In the genomic region with DNA sequence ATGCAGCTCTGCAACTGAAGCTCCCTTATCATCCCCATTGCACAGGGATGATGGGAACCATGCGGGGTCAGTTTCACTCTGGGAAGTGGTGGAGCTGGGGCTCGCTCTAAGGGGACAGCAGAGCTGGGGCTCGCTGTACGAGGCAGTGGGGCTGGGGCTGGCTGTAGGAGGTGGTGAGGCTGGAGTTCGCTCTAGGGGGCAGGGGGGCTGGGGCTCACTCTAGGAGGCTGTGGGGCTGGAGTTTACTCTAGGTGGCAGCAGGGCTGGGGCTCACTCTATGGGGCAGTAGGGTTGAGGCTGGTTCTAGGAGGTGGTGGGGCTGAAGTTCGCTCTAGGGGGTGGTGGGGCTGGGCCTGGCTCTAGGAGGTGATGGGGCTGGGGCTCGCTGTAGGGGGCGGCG, we compare ENCODE assay signal across 20 cellular contexts.
DNase-seq lines count a peak whose midpoint lies in the region; ATAC-seq and TF ChIP-seq lines count a peak whose summit lies in the region.
"Had no signal": no experiment of that assay in that cellular context is flagged by ENCODE, and none has a peak within 500 bp of the region (broad histone marks: within the 10 kb centered on the region; RNA-seq: fewer than 3 reads in every experiment).

No MANE protein-coding gene starts in this region.

- no peaks in the 10 kb centered on the region for H3K4me1 Mint-ChIP-seq in natural killer cell
- H3K4me1 Mint-ChIP-seq: B cell had no signal

- H3K27ac ChIP-seq in HEK293 (ENCODE audit: extremely low read depth, low read depth, low read length) (no peak overlapping the region), upper lobe of left lung (no peak overlapping the region)
- H3K27ac ChIP-seq: 22Rv1; A549; BLaER1 treated with 17β-estradiol and CSF1 and Interleukin-3, amounts not matched to agents 10 nM and 100 nM; C4-2B had no signal

- ATAC-seq in upper lobe of left lung (ENCODE audit: low FRiP score in 2 of 2) (peak; percentile 5 to 7), natural killer cell (no peak), HG03196 (IDR thresholded peaks at IDR 0.05; ENCODE audit: unreplicated experiment) (no peak)
- ATAC-seq: A549; CD8-positive, alpha-beta T cell had no signal

- H3K36me3 ChIP-seq in HEK293 (ENCODE audit: control insufficient read depth in 2 of 2, insufficient read depth in 1 of 2, low read length in 2 of 2) (no peaks in the 10 kb centered on the region), upper lobe of left lung (no peaks in the 10 kb centered on the region)
- H3K36me3 ChIP-seq: BLaER1 treated with 17β-estradiol and CSF1 and Interleukin-3, amounts not matched to agents 10 nM and 100 nM had no signal

- CTCF ChIA-PET in HEK293 (lab: Yijun Ruan, JAX) = no interaction called here

- H3K9me3 ChIP-seq in HEK293 (ENCODE audit: control insufficient read depth, insufficient read depth, low read depth, low read length) (peaks cover 5% of the 10 kb centered on the region; the same call in 1 of the 2 replicates), upper lobe of left lung (no peaks in the 10 kb centered on the region)
- H3K9me3 ChIP-seq: Caco-2 had no signal

- no peak overlapping the region for H3K4me3 ChIP-seq in HEK293 (ENCODE audit: low read depth, low read length)
- H3K4me3 ChIP-seq in upper lobe of left lung = no peak overlapping the region
- H3K4me3 ChIP-seq: A549; BLaER1 treated with 17β-estradiol and CSF1 and Interleukin-3, amounts not matched to agents 10 nM and 100 nM had no signal

- POLR2A ChIA-PET in HEK293 (lab: Yijun Ruan, JAX) = no interaction called here

- H3K4me1 ChIP-seq in HEK293 (ENCODE audit: control insufficient read depth, insufficient read depth, low read length) (peaks cover 3% of the 10 kb centered on the region; the same call in 1 of the 2 replicates), upper lobe of left lung (no peaks in the 10 kb centered on the region)
- H3K4me1 ChIP-seq: A549; BLaER1 treated with 17β-estradiol and CSF1 and Interleukin-3, amounts not matched to agents 10 nM and 100 nM; Caco-2 had no signal

- no peaks in the 10 kb centered on the region for H3K27me3 ChIP-seq in upper lobe of left lung
- H3K27me3 ChIP-seq: BLaER1 treated with 17β-estradiol and CSF1 and Interleukin-3, amounts not matched to agents 10 nM and 100 nM had no signal

- no peak overlapping the region for H3K4me3 Mint-ChIP-seq in natural killer cell
- H3K4me3 Mint-ChIP-seq: B cell; CD4-positive, alpha-beta T cell; CD8-positive, alpha-beta T cell had no signal

- no peak overlapping the region for H3K27ac Mint-ChIP-seq in natural killer cell
- H3K27ac Mint-ChIP-seq: B cell; CD4-positive, alpha-beta T cell; CD8-positive, alpha-beta T cell had no signal

- peak; percentile 27 for DNase-seq in activated effector memory CD4-positive, alpha-beta T cell treated with anti-CD3 and anti-CD28 coated beads, Interleukin-2, amount 50 U/mL, for 16 hours
- no peak for DNase-seq in activated effector memory CD4-positive, alpha-beta T cell treated with Interleukin-2 at 50 U/mL for 16 hours
- DNase-seq in islet precursor cell (peak; percentile 35), upper lobe of left lung (no peak), NCI-H226 (no peak), natural killer cell (no peak)
- DNase-seq: AML-193; Caco-2; Calu3; CD4-positive, alpha-beta T cell; CD8-positive, alpha-beta T cell; DMS79 treated with DMSO at 0.1 percent for 48 hours; GF-D8 had no signal

- peaks cover 0 to 2% of the 10 kb centered on the region in 2 donors for H3K27me3 Mint-ChIP-seq in natural killer cell (ENCODE audit: low read depth in 2 of 2)
- H3K27me3 Mint-ChIP-seq: B cell; CD4-positive, alpha-beta T cell had no signal

- no peaks in the 10 kb centered on the region for H3K36me3 Mint-ChIP-seq in natural killer cell
- H3K36me3 Mint-ChIP-seq: CD8-positive, alpha-beta T cell had no signal

- no peaks in the 10 kb centered on the region for H3K9me3 Mint-ChIP-seq in natural killer cell
- H3K9me3 Mint-ChIP-seq: CD4-positive, alpha-beta T cell; CD8-positive, alpha-beta T cell had no signal

- no peak for TF ChIP-seq POLR2A in upper lobe of left lung (IDR thresholded peaks at IDR 0.05)

- TF ChIP-seq EP300 in upper lobe of left lung (IDR thresholded peaks at IDR 0.05) = no peak

- TF ChIP-seq CTCF in HEK293 (tag by site-specific recombination; IDR thresholded peaks at IDR 0.05) (no peak), upper lobe of left lung (IDR thresholded peaks at IDR 0.05) (no peak), natural killer cell (IDR thresholded peaks at IDR 0.05) (no peak)

- intact Hi-C loops in natural killer cell (cut with micrococcal nuclease) = no loop called here

- WGBS in upper lobe of left lung, 2 donors = 81 to 84% methylated on average over 6 to 9 of the region's 9 CpGs

TF ChIP-seq in HEK293, 187 proteins besides CTCF, POLR2A, EP300 and RAD21:
- TF ChIP-seq ZNF623 (tag by site-specific recombination; IDR thresholded peaks at IDR 0.05) (no peak), GLIS1 (tag by site-specific recombination; IDR thresholded peaks at IDR 0.05) (peak; percentile 29; the same call in 1 of the 2 replicates)

Comparison
In these comparisons a context has a peak if more than half of its experiments do, and no peak if none do; other contexts are left out.
1. DNase-seq: peak in activated effector memory CD4-positive, alpha-beta T cell treated with anti-CD3 and anti-CD28 coated beads, Interleukin-2, amount 50 U/mL, for 16 hours (single experiment) and islet precursor cell (single experiment); none in activated effector memory CD4-positive, alpha-beta T cell treated with Interleukin-2 at 50 U/mL for 16 hours (single experiment), upper lobe of left lung (0 of 2), NCI-H226 (single experiment) and natural killer cell (single experiment).
2. ATAC-seq: peak in upper lobe of left lung (2 of 2); none in natural killer cell (0 of 3) and HG03196 (single experiment).